Comparison of ENCODE assay signal across 14 cellular contexts in genomic region chr4:85029453-85029852, GRCh38.
DNase-seq lines count a peak whose midpoint lies in the region; ATAC-seq and TF ChIP-seq lines count a peak whose summit lies in the region.
"Had no signal": no experiment of that assay in that cellular context is flagged by ENCODE, and none has a peak within 500 bp of the region (broad histone marks: within the 10 kb centered on the region; RNA-seq: fewer than 3 reads in every experiment).

No MANE protein-coding gene starts in this region.

- DNase-seq in DMS 273 treated with DMSO at 0.1 percent for 48 hours (lab: John Stamatoyannopoulos, UW) = peak; percentile 44
- DNase-seq in NCI-H446 treated with DMSO at 0.1 percent for 48 hours (lab: John Stamatoyannopoulos, UW) = peak; percentile 57
- DNase-seq in fibroblast of mammary gland (ENCODE audit: low read depth) = peak; percentile 73
- DNase-seq in WTC11 (ENCODE audit: low spot score) = no peak
- no peak for DNase-seq in middle frontal gyrus (ENCODE audit: extremely low spot score, low spot score)
- DNase-seq in psoas muscle = no peak
- DNase-seq: CD8-positive, alpha-beta T cell; COR-L47; GF-D8; HCEC 1CT; HFFc6 had no signal

- H3K36me3 Mint-ChIP-seq in WTC11 = peaks cover 42% of the 10 kb centered on the region
- H3K36me3 Mint-ChIP-seq: CD14-positive monocyte; CD8-positive, alpha-beta T cell had no signal

- 61 to 74% (median 73%) methylated on average over 4 of the region's 4 CpGs for WGBS in psoas muscle, 3 donors

- no peak overlapping the region for H3K4me3 Mint-ChIP-seq in WTC11
- H3K4me3 Mint-ChIP-seq: CD14-positive monocyte; CD8-positive, alpha-beta T cell; HFFc6 had no signal

- H3K4me3 ChIP-seq in fibroblast of mammary gland (ENCODE audit: control insufficient read depth, low read depth, low read length) (no peak overlapping the region), psoas muscle (no peak overlapping the region)
- H3K4me3 ChIP-seq: A549 had no signal

- TF ChIP-seq CTCF in fibroblast of mammary gland (conservative IDR thresholded peaks at IDR 0.05; ENCODE audit: control insufficient read depth, insufficient read depth, low read depth, low read length) (no peak), WTC11 (IDR thresholded peaks at IDR 0.05) (no peak), psoas muscle (IDR thresholded peaks at IDR 0.05) (no peak)

- intact Hi-C loops in psoas muscle (cut with DNase I) = no loop called here

- no peaks in the 10 kb centered on the region for H3K36me3 ChIP-seq in psoas muscle (ENCODE audit: insufficient read depth in 1 of 2, low read depth in 1 of 2)

- H3K27ac Mint-ChIP-seq in WTC11 = no peak overlapping the region
- H3K27ac Mint-ChIP-seq: CD14-positive monocyte; CD8-positive, alpha-beta T cell; HFFc6 had no signal

- no peak overlapping the region for H3K27ac ChIP-seq in psoas muscle
- H3K27ac ChIP-seq: A549 had no signal

- ATAC-seq in WTC11 (no peak), psoas muscle (no peak)
- ATAC-seq: A549; CD8-positive, alpha-beta T cell; HepG2 had no signal

- peaks cover 8% of the 10 kb centered on the region for H3K9me3 ChIP-seq in psoas muscle
- H3K9me3 ChIP-seq: A549 had no signal

- H3K9me3 Mint-ChIP-seq in WTC11 = peaks cover 69% of the 10 kb centered on the region

- no peaks in the 10 kb centered on the region; the same call in 1 of the 2 replicates for H3K27me3 Mint-ChIP-seq in WTC11 (ENCODE audit: low read depth)

- CTCF ChIA-PET in WTC11 (lab: Charles Lee) = interaction anchor here (0.6 kb wide), 1 partner anchor 351 kb away, joined by 3 read pairs; no protein-coding TSS in a partner anchor

- no peaks in the 10 kb centered on the region for H3K4me1 Mint-ChIP-seq in WTC11
- H3K4me1 Mint-ChIP-seq: CD14-positive monocyte had no signal

- POLR2A ChIA-PET in WTC11 (lab: Charles Lee) = no interaction called here

- H3K4me1 ChIP-seq in psoas muscle = no peaks in the 10 kb centered on the region
- H3K4me1 ChIP-seq: A549 had no signal

- no peaks in the 10 kb centered on the region for H3K27me3 ChIP-seq in psoas muscle (ENCODE audit: insufficient read depth in 3 of 3, low read length in 2 of 3)

TF ChIP-seq in WTC11, 78 proteins besides CTCF, POLR2A, EP300 and RAD21 (continues in another document):
- TF ChIP-seq CREM (CRISPR knock-in tag; IDR thresholded peaks at IDR 0.05) (no peak), ATF1 (CRISPR knock-in tag; IDR thresholded peaks at IDR 0.05) (no peak), MYBL2 (CRISPR knock-in tag; IDR thresholded peaks at IDR 0.05) (no peak), SMAD3 (CRISPR knock-in tag; IDR thresholded peaks at IDR 0.05; ENCODE audit: borderline replicate concordance) (no peak), SP1 (CRISPR knock-in tag; conservative IDR thresholded peaks at IDR 0.05) (no peak), ZMAT4 (CRISPR knock-in tag; IDR thresholded peaks at IDR 0.05) (no peak), ZNF232 (CRISPR knock-in tag; IDR thresholded peaks at IDR 0.05) (no peak), ATF2 (CRISPR knock-in tag; IDR thresholded peaks at IDR 0.05; ENCODE audit: borderline replicate concordance, low read depth) (no peak), GABPB1 (CRISPR knock-in tag; IDR thresholded peaks at IDR 0.05) (no peak), RELA (CRISPR knock-in tag; IDR thresholded peaks at IDR 0.05; ENCODE audit: borderline replicate concordance) (no peak), NR3C1 (CRISPR knock-in tag; conservative IDR thresholded peaks at IDR 0.05; ENCODE audit: low read depth) (no peak), ZNF425 (CRISPR knock-in tag; conservative IDR thresholded peaks at IDR 0.05) (no peak), ATF6 (CRISPR knock-in tag; IDR thresholded peaks at IDR 0.05) (no peak)
- TF ChIP-seq, protein P1, sequence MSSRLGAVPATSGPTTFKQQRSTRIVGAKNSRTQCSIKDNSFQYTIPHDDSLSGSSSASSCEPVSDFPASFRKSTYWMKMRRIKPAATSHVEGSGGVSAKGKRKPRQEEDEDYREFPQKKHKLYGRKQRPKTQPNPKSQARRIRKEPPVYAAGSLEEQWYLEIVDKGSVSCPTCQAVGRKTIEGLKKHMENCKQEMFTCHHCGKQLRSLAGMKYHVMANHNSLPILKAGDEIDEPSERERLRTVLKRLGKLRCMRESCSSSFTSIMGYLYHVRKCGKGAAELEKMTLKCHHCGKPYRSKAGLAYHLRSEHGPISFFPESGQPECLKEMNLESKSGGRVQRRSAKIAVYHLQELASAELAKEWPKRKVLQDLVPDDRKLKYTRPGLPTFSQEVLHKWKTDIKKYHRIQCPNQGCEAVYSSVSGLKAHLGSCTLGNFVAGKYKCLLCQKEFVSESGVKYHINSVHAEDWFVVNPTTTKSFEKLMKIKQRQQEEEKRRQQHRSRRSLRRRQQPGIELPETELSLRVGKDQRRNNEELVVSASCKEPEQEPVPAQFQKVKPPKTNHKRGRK (CRISPR knock-in tag; IDR thresholded peaks at IDR 0.05; ENCODE audit: borderline replicate concordance) = no peak

Comparison
In these comparisons a context has a peak if more than half of its experiments do, and no peak if none do; other contexts are left out.
1. DNase-seq: peak in DMS 273 treated with DMSO at 0.1 percent for 48 hours (single experiment), NCI-H446 treated with DMSO at 0.1 percent for 48 hours (single experiment) and fibroblast of mammary gland (single experiment); none in WTC11 (single experiment), middle frontal gyrus (single experiment) and psoas muscle (0 of 2).